In the genomic region with DNA sequence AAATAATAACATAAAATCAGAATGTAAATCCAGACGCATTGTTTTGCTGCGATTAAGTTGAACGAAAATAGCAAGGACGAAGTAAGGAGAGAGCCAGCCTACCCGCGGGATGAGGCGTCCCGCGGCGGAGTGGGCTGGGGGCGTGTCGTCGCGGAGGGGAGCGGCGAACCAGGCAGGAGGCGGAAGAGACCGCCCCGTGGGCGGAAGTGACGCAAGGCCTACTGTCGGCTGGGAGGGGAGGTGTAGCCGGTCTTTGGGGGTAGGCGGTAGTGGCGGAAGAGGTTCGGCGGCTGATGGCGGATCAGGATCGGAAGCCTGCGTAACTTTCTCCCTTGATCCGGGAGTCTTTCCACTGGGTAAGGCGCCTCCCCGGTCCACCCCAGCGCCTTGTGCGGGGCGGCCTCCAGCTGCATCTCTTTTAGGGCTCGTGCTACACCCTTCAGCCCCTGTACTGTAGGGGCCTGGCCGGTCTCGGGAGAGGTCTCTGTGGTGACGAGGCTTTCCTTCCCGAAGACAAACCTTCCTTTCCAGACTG, we compare ENCODE assay signal across 1 cellular context.
A peak's percentile ranks its signal among the peaks of the same experiment; 100 is the strongest.
TF ChIP-seq lines count a peak whose summit lies in the region.

TSS of gene TAX1BP1 (plus strand) at position 249 of the 535 bp plus-strand sequence. CDS start 8,363 bp downstream, outside the sequence.

TF ChIP-seq in H1, 55 proteins besides CTCF, POLR2A, EP300 and RAD21:
- TF ChIP-seq MAFK (IDR thresholded peaks at IDR 0.05; ENCODE audit: low read depth, low read length) (no peak), EZH2 (IDR thresholded peaks at IDR 0.05; ENCODE audit: low read depth, low read length, severe bottlenecking) (no peak), BACH1 (IDR thresholded peaks at IDR 0.05; ENCODE audit: low read length) (0 out of 2 replicates have a peak, but pooled peaks have one; percentile 31), CBX5 (IDR thresholded peaks at IDR 0.05; ENCODE audit: low read depth, low read length) (no peak), CEBPB (IDR thresholded peaks at IDR 0.05; ENCODE audit: low read depth, low read length) (peak; percentile 68; the same call in 1 of the 2 replicates), CREB1 (IDR thresholded peaks at IDR 0.05) (peak; percentile 88), TAF1 (IDR thresholded peaks at IDR 0.05; ENCODE audit: low read depth, low read length) (peak; percentile 89), CHD1 (IDR thresholded peaks at IDR 0.05; ENCODE audit: low read depth, low read length) (no peak), HDAC2 (IDR thresholded peaks at IDR 0.05; ENCODE audit: borderline replicate concordance in 1 of 2, low read depth in 2 of 2, low read length in 2 of 2) (0 out of 4 replicates have a peak, but pooled peaks of 1 of the 2 experiments have one; percentile 58), HDAC6 (IDR thresholded peaks at IDR 0.05; ENCODE audit: low read depth, low read length) (no peak), SRF (IDR thresholded peaks at IDR 0.05; ENCODE audit: low read depth, low read length) (no peak), GTF2F1 (IDR thresholded peaks at IDR 0.05; ENCODE audit: borderline replicate concordance, low read depth, low read length) (no peak), SIRT6 (IDR thresholded peaks at IDR 0.05; ENCODE audit: low read length) (no peak), KDM5A (IDR thresholded peaks at IDR 0.05; ENCODE audit: low read length) (no peak; the same call in 1 of the 2 replicates), SUZ12 (IDR thresholded peaks at IDR 0.05; ENCODE audit: low read length) (no peak), TEAD4 (IDR thresholded peaks at IDR 0.05; ENCODE audit: low read depth, low read length) (no peak), KDM1A (IDR thresholded peaks at IDR 0.05; ENCODE audit: borderline replicate concordance, low read length) (no peak), EGR1 (IDR thresholded peaks at IDR 0.05; ENCODE audit: borderline replicate concordance, low read depth, low read length) (no peak), CBX8 (IDR thresholded peaks at IDR 0.05; ENCODE audit: borderline replicate concordance, low read depth, low read length) (no peak), SP4 (IDR thresholded peaks at IDR 0.05; ENCODE audit: low read length) (peak; percentile 47; the same call in 1 of the 2 replicates), RBBP5 (IDR thresholded peaks at IDR 0.05; ENCODE audit: borderline replicate concordance, low read depth, low read length) (peak; percentile 58; the same call in 1 of the 2 replicates), SAP30 (IDR thresholded peaks at IDR 0.05; ENCODE audit: insufficient read depth, insufficient replicate concordance, low read length) (peak; percentile 22), TBP (IDR thresholded peaks at IDR 0.05; ENCODE audit: low read depth, low read length) (peak; percentile 69), ATF2 (IDR thresholded peaks at IDR 0.05; ENCODE audit: low read length) (no peak), NRF1 (IDR thresholded peaks at IDR 0.05; ENCODE audit: low read depth, low read length) (no peak), RXRA (IDR thresholded peaks at IDR 0.05; ENCODE audit: insufficient read depth, low read depth, low read length) (no peak), JUND (IDR thresholded peaks at IDR 0.05; ENCODE audit: low read length) (no peak), SP1 (IDR thresholded peaks at IDR 0.05; ENCODE audit: low read depth, low read length) (no peak), PHF8 (conservative IDR thresholded peaks at IDR 0.05; ENCODE audit: low read depth, low read length) (peak; percentile 90), TAF7 (optimal IDR thresholded peaks at IDR 0.05; ENCODE audit: borderline replicate concordance, low read depth, low read length) (peak; percentile 31), POLR2AphosphoS5 (IDR thresholded peaks at IDR 0.05; ENCODE audit: low read depth, low read length) (peak; percentile 92), KDM4A (IDR thresholded peaks at IDR 0.05; ENCODE audit: low read depth, low read length, severe bottlenecking) (peak; percentile 40), SIN3A (conservative IDR thresholded peaks at IDR 0.05 in 1 of 2, IDR thresholded peaks at IDR 0.05 in 1 of 2; ENCODE audit: low read depth in 1 of 2, low read length in 2 of 2) (peak; percentile 19 to 51; a peak in 1 of 4 replicates), ATF3 (IDR thresholded peaks at IDR 0.05; ENCODE audit: insufficient read depth, low read depth, low read length) (no peak), GABPA (IDR thresholded peaks at IDR 0.05; ENCODE audit: borderline replicate concordance, insufficient read depth, low read length) (peak; percentile 86), ZNF274 (IDR thresholded peaks at IDR 0.05; ENCODE audit: borderline replicate concordance, extremely low read depth, low read length) (no peak), JUN (IDR thresholded peaks at IDR 0.05; ENCODE audit: low read depth, low read length) (no peak), SP2 (IDR thresholded peaks at IDR 0.05; ENCODE audit: low read length) (no peak), RFX5 (IDR thresholded peaks at IDR 0.05; ENCODE audit: borderline replicate concordance, low read depth, low read length) (no peak), YY1 (IDR thresholded peaks at IDR 0.05; ENCODE audit: low read depth, low read length) (peak; percentile 78), FOSL1 (IDR thresholded peaks at IDR 0.05; ENCODE audit: insufficient read depth, low read depth, low read length) (no peak)
- TF ChIP-seq, protein P1, sequence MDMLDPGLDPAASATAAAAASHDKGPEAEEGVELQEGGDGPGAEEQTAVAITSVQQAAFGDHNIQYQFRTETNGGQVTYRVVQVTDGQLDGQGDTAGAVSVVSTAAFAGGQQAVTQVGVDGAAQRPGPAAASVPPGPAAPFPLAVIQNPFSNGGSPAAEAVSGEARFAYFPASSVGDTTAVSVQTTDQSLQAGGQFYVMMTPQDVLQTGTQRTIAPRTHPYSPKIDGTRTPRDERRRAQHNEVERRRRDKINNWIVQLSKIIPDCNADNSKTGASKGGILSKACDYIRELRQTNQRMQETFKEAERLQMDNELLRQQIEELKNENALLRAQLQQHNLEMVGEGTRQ (IDR thresholded peaks at IDR 0.05; ENCODE audit: low read length): no peak
- TF ChIP-seq, protein P2, sequence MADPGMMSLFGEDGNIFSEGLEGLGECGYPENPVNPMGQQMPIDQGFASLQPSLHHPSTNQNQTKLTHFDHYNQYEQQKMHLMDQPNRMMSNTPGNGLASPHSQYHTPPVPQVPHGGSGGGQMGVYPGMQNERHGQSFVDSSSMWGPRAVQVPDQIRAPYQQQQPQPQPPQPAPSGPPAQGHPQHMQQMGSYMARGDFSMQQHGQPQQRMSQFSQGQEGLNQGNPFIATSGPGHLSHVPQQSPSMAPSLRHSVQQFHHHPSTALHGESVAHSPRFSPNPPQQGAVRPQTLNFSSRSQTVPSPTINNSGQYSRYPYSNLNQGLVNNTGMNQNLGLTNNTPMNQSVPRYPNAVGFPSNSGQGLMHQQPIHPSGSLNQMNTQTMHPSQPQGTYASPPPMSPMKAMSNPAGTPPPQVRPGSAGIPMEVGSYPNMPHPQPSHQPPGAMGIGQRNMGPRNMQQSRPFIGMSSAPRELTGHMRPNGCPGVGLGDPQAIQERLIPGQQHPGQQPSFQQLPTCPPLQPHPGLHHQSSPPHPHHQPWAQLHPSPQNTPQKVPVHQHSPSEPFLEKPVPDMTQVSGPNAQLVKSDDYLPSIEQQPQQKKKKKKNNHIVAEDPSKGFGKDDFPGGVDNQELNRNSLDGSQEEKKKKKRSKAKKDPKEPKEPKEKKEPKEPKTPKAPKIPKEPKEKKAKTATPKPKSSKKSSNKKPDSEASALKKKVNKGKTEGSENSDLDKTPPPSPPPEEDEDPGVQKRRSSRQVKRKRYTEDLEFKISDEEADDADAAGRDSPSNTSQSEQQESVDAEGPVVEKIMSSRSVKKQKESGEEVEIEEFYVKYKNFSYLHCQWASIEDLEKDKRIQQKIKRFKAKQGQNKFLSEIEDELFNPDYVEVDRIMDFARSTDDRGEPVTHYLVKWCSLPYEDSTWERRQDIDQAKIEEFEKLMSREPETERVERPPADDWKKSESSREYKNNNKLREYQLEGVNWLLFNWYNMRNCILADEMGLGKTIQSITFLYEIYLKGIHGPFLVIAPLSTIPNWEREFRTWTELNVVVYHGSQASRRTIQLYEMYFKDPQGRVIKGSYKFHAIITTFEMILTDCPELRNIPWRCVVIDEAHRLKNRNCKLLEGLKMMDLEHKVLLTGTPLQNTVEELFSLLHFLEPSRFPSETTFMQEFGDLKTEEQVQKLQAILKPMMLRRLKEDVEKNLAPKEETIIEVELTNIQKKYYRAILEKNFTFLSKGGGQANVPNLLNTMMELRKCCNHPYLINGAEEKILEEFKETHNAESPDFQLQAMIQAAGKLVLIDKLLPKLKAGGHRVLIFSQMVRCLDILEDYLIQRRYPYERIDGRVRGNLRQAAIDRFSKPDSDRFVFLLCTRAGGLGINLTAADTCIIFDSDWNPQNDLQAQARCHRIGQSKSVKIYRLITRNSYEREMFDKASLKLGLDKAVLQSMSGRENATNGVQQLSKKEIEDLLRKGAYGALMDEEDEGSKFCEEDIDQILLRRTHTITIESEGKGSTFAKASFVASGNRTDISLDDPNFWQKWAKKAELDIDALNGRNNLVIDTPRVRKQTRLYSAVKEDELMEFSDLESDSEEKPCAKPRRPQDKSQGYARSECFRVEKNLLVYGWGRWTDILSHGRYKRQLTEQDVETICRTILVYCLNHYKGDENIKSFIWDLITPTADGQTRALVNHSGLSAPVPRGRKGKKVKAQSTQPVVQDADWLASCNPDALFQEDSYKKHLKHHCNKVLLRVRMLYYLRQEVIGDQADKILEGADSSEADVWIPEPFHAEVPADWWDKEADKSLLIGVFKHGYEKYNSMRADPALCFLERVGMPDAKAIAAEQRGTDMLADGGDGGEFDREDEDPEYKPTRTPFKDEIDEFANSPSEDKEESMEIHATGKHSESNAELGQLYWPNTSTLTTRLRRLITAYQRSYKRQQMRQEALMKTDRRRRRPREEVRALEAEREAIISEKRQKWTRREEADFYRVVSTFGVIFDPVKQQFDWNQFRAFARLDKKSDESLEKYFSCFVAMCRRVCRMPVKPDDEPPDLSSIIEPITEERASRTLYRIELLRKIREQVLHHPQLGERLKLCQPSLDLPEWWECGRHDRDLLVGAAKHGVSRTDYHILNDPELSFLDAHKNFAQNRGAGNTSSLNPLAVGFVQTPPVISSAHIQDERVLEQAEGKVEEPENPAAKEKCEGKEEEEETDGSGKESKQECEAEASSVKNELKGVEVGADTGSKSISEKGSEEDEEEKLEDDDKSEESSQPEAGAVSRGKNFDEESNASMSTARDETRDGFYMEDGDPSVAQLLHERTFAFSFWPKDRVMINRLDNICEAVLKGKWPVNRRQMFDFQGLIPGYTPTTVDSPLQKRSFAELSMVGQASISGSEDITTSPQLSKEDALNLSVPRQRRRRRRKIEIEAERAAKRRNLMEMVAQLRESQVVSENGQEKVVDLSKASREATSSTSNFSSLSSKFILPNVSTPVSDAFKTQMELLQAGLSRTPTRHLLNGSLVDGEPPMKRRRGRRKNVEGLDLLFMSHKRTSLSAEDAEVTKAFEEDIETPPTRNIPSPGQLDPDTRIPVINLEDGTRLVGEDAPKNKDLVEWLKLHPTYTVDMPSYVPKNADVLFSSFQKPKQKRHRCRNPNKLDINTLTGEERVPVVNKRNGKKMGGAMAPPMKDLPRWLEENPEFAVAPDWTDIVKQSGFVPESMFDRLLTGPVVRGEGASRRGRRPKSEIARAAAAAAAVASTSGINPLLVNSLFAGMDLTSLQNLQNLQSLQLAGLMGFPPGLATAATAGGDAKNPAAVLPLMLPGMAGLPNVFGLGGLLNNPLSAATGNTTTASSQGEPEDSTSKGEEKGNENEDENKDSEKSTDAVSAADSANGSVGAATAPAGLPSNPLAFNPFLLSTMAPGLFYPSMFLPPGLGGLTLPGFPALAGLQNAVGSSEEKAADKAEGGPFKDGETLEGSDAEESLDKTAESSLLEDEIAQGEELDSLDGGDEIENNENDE (IDR thresholded peaks at IDR 0.05; ENCODE audit: insufficient replicate concordance, low read length): no peak
